In the genomic region with DNA sequence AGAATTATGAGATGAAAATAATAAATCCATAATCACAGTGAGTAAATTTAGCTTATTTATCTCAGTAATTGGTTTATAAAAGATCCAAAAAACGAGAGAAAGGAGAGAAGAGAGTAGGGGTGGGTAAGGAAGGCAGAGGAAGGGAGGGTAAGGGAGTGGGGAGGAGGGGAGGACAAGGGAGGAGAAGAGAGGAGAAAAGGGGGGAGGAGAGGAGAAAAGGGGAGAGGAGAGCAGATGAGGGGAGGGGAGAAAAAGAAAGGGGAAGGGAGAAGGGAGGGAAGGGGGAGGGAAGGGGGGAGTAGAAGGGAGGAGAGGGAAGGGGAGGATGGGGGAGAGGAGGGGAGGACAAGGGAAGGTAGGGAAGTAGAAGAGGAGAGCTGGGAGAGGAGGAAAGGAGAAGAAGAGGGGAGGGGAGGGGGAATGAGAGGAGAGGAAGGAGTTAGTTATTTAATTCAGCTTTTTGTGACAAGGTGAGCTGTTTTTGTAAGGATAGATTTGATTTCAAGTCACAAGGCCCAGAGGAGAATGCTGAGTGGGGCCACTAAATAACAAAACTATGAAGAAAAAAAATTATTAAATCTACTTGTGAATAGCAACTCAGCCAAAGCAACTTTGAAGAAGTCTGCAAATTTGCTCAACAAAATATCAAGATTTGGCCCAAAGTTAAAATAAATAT, we compare ENCODE assay signal across 34 cellular contexts.
"Had no signal": no experiment of that assay in that cellular context is flagged by ENCODE, and none has a peak within 500 bp of the region (broad histone marks: within the 10 kb centered on the region; RNA-seq: fewer than 3 reads in every experiment).

No MANE protein-coding gene starts in this region.

- DNase-seq: Karpas-422, Kasumi-1, MG63, MM.1S, MV-4-11, NCI-H1048, NCI-H1092, NCI-H1092 treated with DMSO at 0.1 percent for 48 hours, NCI-H1105, NCI-H1105 treated with DMSO at 0.1 percent for 48 hours, NCI-H1417, NCI-H1417 treated with DMSO at 0.1 percent for 48 hours, NCI-H1436, NCI-H1436 treated with DMSO at 0.1 percent for 48 hours, NCI-H146, NCI-H1694, NCI-H1694 treated with DMSO at 0.1 percent for 48 hours, NCI-H187, NCI-H187 treated with DMSO at 0.1 percent for 48 hours, NCI-H1930, NCI-H2029, NCI-H2029 treated with DMSO at 0.1 percent for 48 hours, NCI-H2081, NCI-H2081 treated with DMSO at 0.1 percent for 48 hours, NCI-H2107, NCI-H2171, NCI-H2171 treated with DMSO at 0.1 percent for 48 hours, NCI-H2227 treated with DMSO at 0.1 percent for 48 hours, NCI-H226, NCI-H345, NCI-H446, NCI-H446 treated with DMSO at 0.1 percent for 48 hours, NCI-H510A, NCI-H510A treated with DMSO at 0.1 percent for 48 hours had no signal

- H3K9me3 ChIP-seq: MG63 had no signal

- H3K27me3 ChIP-seq: MG63 had no signal

- H3K36me3 ChIP-seq: MG63 had no signal

- H3K4me3 ChIP-seq: MG63 had no signal
